ENCODE assay signal across 26 cellular contexts in genomic region chr7:103632972-103633371, GRCh38.
DNase-seq lines count a peak whose midpoint lies in the region; ATAC-seq and TF ChIP-seq lines count a peak whose summit lies in the region.
"Had no signal": no experiment of that assay in that cellular context is flagged by ENCODE, and none has a peak within 500 bp of the region (broad histone marks: within the 10 kb centered on the region; RNA-seq: fewer than 3 reads in every experiment).

No MANE protein-coding gene starts in this region.

- H3K27me3 Mint-ChIP-seq in GM23338 (ENCODE audit: insufficient read depth, low read depth, poor library complexity), result no peaks in the 10 kb centered on the region

- H3K36me3 ChIP-seq in SJCRH30, result peaks cover 27% of the 10 kb centered on the region
- H3K36me3 ChIP-seq in GM23338 (ENCODE audit: insufficient read depth), result no peaks in the 10 kb centered on the region
- H3K36me3 ChIP-seq: esophagus squamous epithelium had no signal

- no peaks in the 10 kb centered on the region for H3K9me3 Mint-ChIP-seq in GM23338
- H3K9me3 Mint-ChIP-seq: activated naive CD8-positive, alpha-beta T cell treated with anti-CD3 and anti-CD28 coated beads for 36 hours; CD4-positive, alpha-beta T cell; effector memory CD8-positive, alpha-beta T cell; WTC11 had no signal

- no peaks in the 10 kb centered on the region for H3K79me2 ChIP-seq in GM23338 (replicated peaks; ENCODE audit: insufficient read depth)

- H3K27ac Mint-ChIP-seq in GM23338, result no peak overlapping the region
- H3K27ac Mint-ChIP-seq: activated naive CD8-positive, alpha-beta T cell treated with anti-CD3 and anti-CD28 coated beads for 36 hours; CD4-positive, alpha-beta T cell; effector memory CD8-positive, alpha-beta T cell; naive B cell; WTC11 had no signal

- no peaks in the 10 kb centered on the region for H3K36me3 Mint-ChIP-seq in GM23338 (ENCODE audit: low read depth)
- H3K36me3 Mint-ChIP-seq: activated naive CD8-positive, alpha-beta T cell treated with anti-CD3 and anti-CD28 coated beads for 36 hours; naive B cell; WTC11 had no signal

- no peaks in the 10 kb centered on the region for H3K9me3 ChIP-seq in SJCRH30 (replicated peaks)
- H3K9me3 ChIP-seq: esophagus squamous epithelium, psoas muscle had no signal

- no peaks in the 10 kb centered on the region for H3F3A ChIP-seq in GM23338 (replicated peaks; ENCODE audit: low read depth)

- no peaks in the 10 kb centered on the region for H3K4me1 Mint-ChIP-seq in GM23338
- H3K4me1 Mint-ChIP-seq: activated naive CD8-positive, alpha-beta T cell treated with anti-CD3 and anti-CD28 coated beads for 36 hours; naive B cell; WTC11 had no signal

- TF ChIP-seq CTCF in GM23338 (conservative IDR thresholded peaks at IDR 0.05; ENCODE audit: low read depth in 2 of 2), result no peak

- H3K4me1 ChIP-seq in SJCRH30 (peaks cover 10% of the 10 kb centered on the region), GM23338 (ENCODE audit: insufficient read depth) (no peaks in the 10 kb centered on the region)
- H3K4me1 ChIP-seq: esophagus squamous epithelium, psoas muscle had no signal

- no peak overlapping the region for H3K4me3 ChIP-seq in SJCRH30
- H3K4me3 ChIP-seq in GM23338, result no peak overlapping the region
- H3K4me3 ChIP-seq: esophagus squamous epithelium, psoas muscle had no signal

- H3K4me2 ChIP-seq in GM23338, result no peak overlapping the region

- DNase-seq in HCEC 1CT, result peak; percentile 80
- DNase-seq in SJCRH30, result no peak
- peak; percentile 19 for DNase-seq in fibroblast of gingiva (ENCODE audit: low read depth)
- DNase-seq in renal cortical epithelial cell (ENCODE audit: low read depth), result peak; percentile 25
- no peak for DNase-seq in activated T-cell treated with anti-CD3 and anti-CD28 coated beads, Interleukin-2, amount 50 U/mL, for 48 hours
- DNase-seq in DMS114 treated with DMSO at 0.1 percent for 48 hours (lab: John Stamatoyannopoulos, UW; ENCODE audit: unreplicated experiment), result no peak
- DNase-seq in GM23338 (ENCODE audit: low spot score), result no peak
- DNase-seq: activated CD4-positive, alpha-beta T cell treated with anti-CD3 and anti-CD28 coated beads, Interleukin-2, amount 50 U/mL, for 1 hour; activated naive CD8-positive, alpha-beta T cell treated with anti-CD3 and anti-CD28 coated beads for 36 hours; CD4-positive, alpha-beta T cell; DMS 273 treated with DMSO at 0.1 percent for 48 hours; effector memory CD8-positive, alpha-beta T cell; esophagus squamous epithelium; GF-D8; GOT3; KBM-7; naive B cell; NCI-H1436 treated with DMSO at 0.1 percent for 48 hours; NCI-H2171; NCI-H526; nucleus accumbens; psoas muscle; RPMI8226; small intestine; stimulated activated CD4-positive, alpha-beta T cell treated with anti-CD3 and anti-CD28 coated beads, Interleukin-2, amount 100 ng/mL, for 24 hours had no signal

- no peaks in the 10 kb centered on the region for H4K20me1 ChIP-seq in GM23338 (replicated peaks; ENCODE audit: insufficient read depth)

- no peak overlapping the region for H2AFZ ChIP-seq in GM23338

- H3K27me3 ChIP-seq in SJCRH30 (no peaks in the 10 kb centered on the region), GM23338 (ENCODE audit: insufficient read depth) (no peaks in the 10 kb centered on the region)
- H3K27me3 ChIP-seq: esophagus squamous epithelium had no signal

- ATAC-seq in GM23338, result no peak
- ATAC-seq: effector memory CD8-positive, alpha-beta T cell; psoas muscle; WTC11 had no signal

- no peaks in the 10 kb centered on the region for H3K9me2 ChIP-seq in GM23338 (ENCODE audit: insufficient read depth)

- H3K27ac ChIP-seq in SJCRH30 (peak overlapping the region; percentile 42), GM23338 (ENCODE audit: low read depth) (no peak overlapping the region)
- H3K27ac ChIP-seq: esophagus squamous epithelium, psoas muscle had no signal

- H3K4me3 Mint-ChIP-seq in GM23338, result no peak overlapping the region
- H3K4me3 Mint-ChIP-seq: activated naive CD8-positive, alpha-beta T cell treated with anti-CD3 and anti-CD28 coated beads for 36 hours; CD4-positive, alpha-beta T cell; effector memory CD8-positive, alpha-beta T cell; naive B cell; WTC11 had no signal

TF ChIP-seq in GM23338, 12 proteins besides CTCF, POLR2A, EP300 and RAD21 (continues in another document):
- no peak for TF ChIP-seq EZH2 (IDR thresholded peaks at IDR 0.05; ENCODE audit: low read depth, unreplicated experiment)
- TF ChIP-seq EZH2phosphoT487 (IDR thresholded peaks at IDR 0.05; ENCODE audit: unreplicated experiment), result no peak
- TF ChIP-seq ZNF331 (CRISPR knock-in tag; IDR thresholded peaks at IDR 0.05; ENCODE audit: low read depth), result no peak
- no peak for TF ChIP-seq ZNF114 (CRISPR knock-in tag; IDR thresholded peaks at IDR 0.05)
- no peak for TF ChIP-seq NANOG (IDR thresholded peaks at IDR 0.05; ENCODE audit: borderline replicate concordance)
- TF ChIP-seq JUNB (IDR thresholded peaks at IDR 0.05; ENCODE audit: unreplicated experiment), result no peak
- TF ChIP-seq CREB1 (CRISPR knock-in tag; IDR thresholded peaks at IDR 0.05; ENCODE audit: low read depth), result no peak
- no peak for TF ChIP-seq STAT1 (IDR thresholded peaks at IDR 0.05; ENCODE audit: unreplicated experiment)
- TF ChIP-seq, protein P1, sequence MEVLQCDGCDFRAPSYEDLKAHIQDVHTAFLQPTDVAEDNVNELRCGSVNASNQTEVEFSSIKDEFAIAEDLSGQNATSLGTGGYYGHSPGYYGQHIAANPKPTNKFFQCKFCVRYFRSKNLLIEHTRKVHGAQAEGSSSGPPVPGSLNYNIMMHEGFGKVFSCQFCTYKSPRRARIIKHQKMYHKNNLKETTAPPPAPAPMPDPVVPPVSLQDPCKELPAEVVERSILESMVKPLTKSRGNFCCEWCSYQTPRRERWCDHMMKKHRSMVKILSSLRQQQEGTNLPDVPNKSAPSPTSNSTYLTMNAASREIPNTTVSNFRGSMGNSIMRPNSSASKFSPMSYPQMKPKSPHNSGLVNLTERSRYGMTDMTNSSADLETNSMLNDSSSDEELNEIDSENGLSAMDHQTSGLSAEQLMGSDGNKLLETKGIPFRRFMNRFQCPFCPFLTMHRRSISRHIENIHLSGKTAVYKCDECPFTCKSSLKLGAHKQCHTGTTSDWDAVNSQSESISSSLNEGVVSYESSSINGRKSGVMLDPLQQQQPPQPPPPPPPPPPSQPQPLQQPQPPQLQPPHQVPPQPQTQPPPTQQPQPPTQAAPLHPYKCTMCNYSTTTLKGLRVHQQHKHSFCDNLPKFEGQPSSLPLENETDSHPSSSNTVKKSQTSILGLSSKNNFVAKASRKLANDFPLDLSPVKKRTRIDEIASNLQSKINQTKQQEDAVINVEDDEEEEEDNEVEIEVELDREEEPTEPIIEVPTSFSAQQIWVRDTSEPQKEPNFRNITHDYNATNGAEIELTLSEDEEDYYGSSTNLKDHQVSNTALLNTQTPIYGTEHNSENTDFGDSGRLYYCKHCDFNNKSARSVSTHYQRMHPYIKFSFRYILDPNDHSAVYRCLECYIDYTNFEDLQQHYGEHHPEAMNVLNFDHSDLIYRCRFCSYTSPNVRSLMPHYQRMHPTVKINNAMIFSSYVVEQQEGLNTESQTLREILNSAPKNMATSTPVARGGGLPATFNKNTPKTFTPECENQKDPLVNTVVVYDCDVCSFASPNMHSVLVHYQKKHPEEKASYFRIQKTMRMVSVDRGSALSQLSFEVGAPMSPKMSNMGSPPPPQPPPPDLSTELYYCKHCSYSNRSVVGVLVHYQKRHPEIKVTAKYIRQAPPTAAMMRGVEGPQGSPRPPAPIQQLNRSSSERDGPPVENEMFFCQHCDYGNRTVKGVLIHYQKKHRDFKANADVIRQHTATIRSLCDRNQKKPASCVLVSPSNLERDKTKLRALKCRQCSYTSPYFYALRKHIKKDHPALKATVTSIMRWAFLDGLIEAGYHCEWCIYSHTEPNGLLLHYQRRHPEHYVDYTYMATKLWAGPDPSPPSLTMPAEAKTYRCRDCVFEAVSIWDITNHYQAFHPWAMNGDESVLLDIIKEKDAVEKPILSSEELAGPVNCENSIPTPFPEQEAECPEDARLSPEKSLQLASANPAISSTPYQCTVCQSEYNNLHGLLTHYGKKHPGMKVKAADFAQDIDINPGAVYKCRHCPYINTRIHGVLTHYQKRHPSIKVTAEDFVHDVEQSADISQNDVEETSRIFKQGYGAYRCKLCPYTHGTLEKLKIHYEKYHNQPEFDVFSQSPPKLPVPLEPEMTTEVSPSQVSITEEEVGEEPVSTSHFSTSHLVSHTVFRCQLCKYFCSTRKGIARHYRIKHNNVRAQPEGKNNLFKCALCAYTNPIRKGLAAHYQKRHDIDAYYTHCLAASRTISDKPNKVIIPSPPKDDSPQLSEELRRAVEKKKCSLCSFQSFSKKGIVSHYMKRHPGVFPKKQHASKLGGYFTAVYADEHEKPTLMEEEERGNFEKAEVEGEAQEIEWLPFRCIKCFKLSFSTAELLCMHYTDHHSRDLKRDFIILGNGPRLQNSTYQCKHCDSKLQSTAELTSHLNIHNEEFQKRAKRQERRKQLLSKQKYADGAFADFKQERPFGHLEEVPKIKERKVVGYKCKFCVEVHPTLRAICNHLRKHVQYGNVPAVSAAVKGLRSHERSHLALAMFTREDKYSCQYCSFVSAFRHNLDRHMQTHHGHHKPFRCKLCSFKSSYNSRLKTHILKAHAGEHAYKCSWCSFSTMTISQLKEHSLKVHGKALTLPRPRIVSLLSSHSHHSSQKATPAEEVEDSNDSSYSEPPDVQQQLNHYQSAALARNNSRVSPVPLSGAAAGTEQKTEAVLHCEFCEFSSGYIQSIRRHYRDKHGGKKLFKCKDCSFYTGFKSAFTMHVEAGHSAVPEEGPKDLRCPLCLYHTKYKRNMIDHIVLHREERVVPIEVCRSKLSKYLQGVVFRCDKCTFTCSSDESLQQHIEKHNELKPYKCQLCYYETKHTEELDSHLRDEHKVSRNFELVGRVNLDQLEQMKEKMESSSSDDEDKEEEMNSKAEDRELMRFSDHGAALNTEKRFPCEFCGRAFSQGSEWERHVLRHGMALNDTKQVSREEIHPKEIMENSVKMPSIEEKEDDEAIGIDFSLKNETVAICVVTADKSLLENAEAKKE (CRISPR knock-in tag; IDR thresholded peaks at IDR 0.05), result no peak
- TF ChIP-seq POLR2AphosphoS5 (IDR thresholded peaks at IDR 0.05; ENCODE audit: low read depth), result no peak

Comparison
In these comparisons a context has a peak if more than half of its experiments do, and no peak if none do; other contexts are left out.
1. DNase-seq: peak in HCEC 1CT (single experiment), fibroblast of gingiva (single experiment) and renal cortical epithelial cell (single experiment); none in SJCRH30 (0 of 2), activated T-cell treated with anti-CD3 and anti-CD28 coated beads, Interleukin-2, amount 50 U/mL, for 48 hours (0 of 2), DMS114 treated with DMSO at 0.1 percent for 48 hours (single experiment) and GM23338 (single experiment).